Comparison of ENCODE assay signal across 19 cellular contexts in the genomic region with DNA sequence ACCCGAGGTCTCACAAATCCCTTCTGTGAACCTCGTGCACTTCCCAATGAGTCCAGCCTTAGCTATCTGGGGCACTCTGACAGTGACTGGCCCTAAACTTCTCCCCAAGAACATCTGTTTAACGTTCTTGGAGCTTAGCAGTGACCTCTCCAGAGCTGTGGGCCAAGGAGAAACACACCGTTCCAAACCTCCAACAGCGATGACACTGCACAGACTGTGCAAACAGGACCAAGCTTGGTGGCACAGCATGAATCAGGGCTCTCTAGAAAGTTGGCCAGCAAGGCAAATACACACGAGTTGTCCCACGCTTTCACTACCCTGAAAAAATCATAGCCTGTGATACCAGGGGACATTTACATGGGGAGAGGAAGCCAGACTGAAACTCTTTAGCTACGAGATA. TPM values are rescaled to one million over a fixed set of nuclear protein-coding genes. Genes with fewer than 3 reads are reported as not detected.
"Had no signal": no experiment of that assay in that cellular context is flagged by ENCODE, and none has a peak within 500 bp of the region (broad histone marks: within the 10 kb centered on the region; RNA-seq: fewer than 3 reads in every experiment).

No MANE protein-coding gene starts in this region.

- FAIRE-seq: endothelial cell of umbilical vein had no signal

- H3K4me1 ChIP-seq: heart right ventricle had no signal

- DNase-seq: activated CD4-positive, alpha-beta T cell treated with anti-CD3 and anti-CD28 coated beads, Interleukin-2, amount 50 U/mL, for 1 hour; activated CD8-positive, alpha-beta T cell treated with anti-CD3 and anti-CD28 coated beads, Interleukin-2, amount 10 ng/mL, durations not matched to agents 7 days and 5 days; activated gamma-delta T cell; activated naive CD4-positive, alpha-beta T cell treated with anti-CD3 and anti-CD28 coated beads, Interleukin-2, amount 50 U/mL, for 16 hours; activated naive CD8-positive, alpha-beta T cell treated with anti-CD3 and anti-CD28 coated beads, Interleukin-2, amount 50 U/mL, for 24 hours; aorta; central memory CD4-positive, alpha-beta T cell; effector memory CD8-positive, alpha-beta T cell; heart right ventricle; islet precursor cell; left cardiac atrium; mesendoderm; mucosa of descending colon; occipital lobe; spleen; stimulated activated CD4-positive, alpha-beta T cell treated with anti-CD3 and anti-CD28 coated beads, Interleukin-4, amount 100 ng/mL, for 1 hour; stimulated activated naive CD8-positive, alpha-beta T cell treated with anti-CD3 and anti-CD28 coated beads, Interleukin-15, Interleukin-2, amounts not matched to agents 100 U/mL and 50 U/mL, for 24 hours had no signal

- H3K27ac ChIP-seq: heart right ventricle had no signal

- H3K4me3 ChIP-seq: heart right ventricle, mucosa of descending colon, spleen had no signal

- H3K27me3 ChIP-seq: heart right ventricle, spleen had no signal

- H3K9me3 ChIP-seq: heart right ventricle, mucosa of descending colon, spleen had no signal

RNA-seq across cellular contexts. Expression of a gene that starts 15.8 kb away (rescaled TPM):
- total RNA-seq: endothelial cell of umbilical vein, fibroblast of villous mesenchyme had no signal
- polyA plus RNA-seq: endothelial cell of umbilical vein had no signal
